Comparison of ENCODE assay signal across 20 cellular contexts in genomic region chr10:131933695-131934086, GRCh38. TPM values are rescaled to one million over a fixed set of nuclear protein-coding genes. Genes with fewer than 3 reads are reported as not detected.
DNase-seq lines count a peak whose midpoint lies in the region; ATAC-seq, FAIRE-seq and TF ChIP-seq lines count a peak whose summit lies in the region.
"Had no signal": no experiment of that assay in that cellular context is flagged by ENCODE, and none has a peak within 500 bp of the region (broad histone marks: within the 10 kb centered on the region; RNA-seq: fewer than 3 reads in every experiment).

No MANE protein-coding gene starts in this region.

- peak overlapping the region; percentile 25 for H2AK9ac ChIP-seq in IMR-90 (replicated peaks; ENCODE audit: low read depth, low read length, poor library complexity)

- H3K36me3 ChIP-seq in IMR-90 (ENCODE audit: control insufficient read depth, insufficient read depth, low read length) (peaks cover 16% of the 10 kb centered on the region), esophagus muscularis mucosa (peaks cover 8 to 44% (median 24%) of the 10 kb centered on the region in 4 donors), psoas muscle (ENCODE audit: insufficient read depth in 1 of 2, low read depth in 1 of 2) (peaks cover 0 to 39% of the 10 kb centered on the region in 2 donors)

- no peaks in the 10 kb centered on the region for H3K9me3 ChIP-seq in IMR-90 (ENCODE audit: control insufficient read depth, insufficient read depth, low read length)
- no peaks in the 10 kb centered on the region for H3K9me3 ChIP-seq in esophagus muscularis mucosa
- no peaks in the 10 kb centered on the region for H3K9me3 ChIP-seq in psoas muscle
- H3K9me3 ChIP-seq: A549 had no signal

- no peak for TF ChIP-seq CTCF in IMR-90 (conservative IDR thresholded peaks at IDR 0.05; ENCODE audit: low read depth, low read length)
- TF ChIP-seq CTCF in esophagus muscularis mucosa (IDR thresholded peaks at IDR 0.05), result no peak
- TF ChIP-seq CTCF in psoas muscle (IDR thresholded peaks at IDR 0.05), result no peak

- H3K9me1 ChIP-seq in IMR-90 (ENCODE audit: insufficient read depth, low read length), result peaks cover 21% of the 10 kb centered on the region; the same call in 1 of the 2 replicates

- dilution Hi-C loops in IMR-90 (cut with HindIII; ENCODE audit: low sequenced_read_pairs, unreplicated experiment), result no loop called here

- H4K20me1 ChIP-seq in IMR-90 (ENCODE audit: insufficient read depth, low read length), result peaks cover 49% of the 10 kb centered on the region

- TF ChIP-seq RAD21 in IMR-90 (IDR thresholded peaks at IDR 0.05; ENCODE audit: low read length), result no peak

- no peak overlapping the region for H2AFZ ChIP-seq in IMR-90 (replicated peaks; ENCODE audit: low read length, poor library complexity)
- H2AFZ ChIP-seq: GM23248 had no signal

- H3K4me1 ChIP-seq in IMR-90 (ENCODE audit: control insufficient read depth, insufficient read depth, low read length), result no peaks in the 10 kb centered on the region
- H3K4me1 ChIP-seq in esophagus muscularis mucosa, result peaks cover 50 to 56% (median 52%) of the 10 kb centered on the region in 4 donors
- peaks cover 37% of the 10 kb centered on the region for H3K4me1 ChIP-seq in psoas muscle

- no peak overlapping the region for H3K56ac ChIP-seq in IMR-90 (ENCODE audit: extremely low read depth, insufficient read depth, low read length)

- no peak overlapping the region for H2BK120ac ChIP-seq in IMR-90 (ENCODE audit: low read depth, low read length)

- no peak overlapping the region for H4K8ac ChIP-seq in IMR-90 (ENCODE audit: low read depth in 2 of 2, low read length in 2 of 2)

- H3K27ac ChIP-seq in IMR-90 (ENCODE audit: insufficient read depth, low read length) (no peak overlapping the region), esophagus muscularis mucosa (replicated peaks in 1 of 4) (peak overlapping the region; percentile 44 to 69 (median 58)), psoas muscle (peak overlapping the region; percentile 48)
- H3K27ac ChIP-seq: A549, GM23248 had no signal

- H4K5ac ChIP-seq in IMR-90 (ENCODE audit: low read depth, low read length), result no peak overlapping the region

- intact Hi-C loops in IMR-90 (cut with micrococcal nuclease), result no loop called here
- intact Hi-C loops in esophagus muscularis mucosa (cut with DNase I), result no loop called here
- intact Hi-C loops in psoas muscle (cut with DNase I), result no loop called here
- intact Hi-C loops in Right ventricle myocardium superior (cut with DNase I), result no loop called here

- ATAC-seq in IMR-90 (ENCODE audit: low read depth) (no peak), psoas muscle (peak in 1 of 4 donors; percentile 18), Right ventricle myocardium superior (ENCODE audit: poor library complexity) (no peak), GM19035 (IDR thresholded peaks at IDR 0.05; ENCODE audit: unreplicated experiment) (no peak)
- ATAC-seq: A549, HCT116 had no signal

- in situ Hi-C loops in IMR-90 (cut with MboI; ENCODE audit: low sequenced_read_pairs), result no loop called here

- DNase-seq in IMR-90 (no peak), esophagus muscularis mucosa (ENCODE audit: extremely low spot score) (no peak), psoas muscle (no peak), Right ventricle myocardium superior (no peak), ecto neural progenitor cell (ENCODE audit: low spot score) (no peak), GM03348 (ENCODE audit: low spot score) (no peak)
- DNase-seq: Calu3; DMS79; GM23248; KBM-7; NCI-H1048; NCI-H146; NCI-H2227 treated with DMSO at 0.1 percent for 48 hours; NCI-H526 treated with DMSO at 0.1 percent for 48 hours; NK-92 treated with Interleukin-12 subunit alpha and Interleukin-12 subunit beta, amount 100 ng/mL, for 24 hours had no signal

- TF ChIP-seq POLR2A in IMR-90 (IDR thresholded peaks at IDR 0.05; ENCODE audit: low read depth, low read length) (no peak), esophagus muscularis mucosa (IDR thresholded peaks at IDR 0.05; ENCODE audit: low read depth) (no peak)

- H3K4me2 ChIP-seq in IMR-90 (ENCODE audit: low read depth, low read length), result no peak overlapping the region
- H3K4me2 ChIP-seq: A549 had no signal

- FAIRE-seq in A204.1 (lab: Jason Lieb, UNC), result peak; percentile 57
- FAIRE-seq: A549, GM12892 had no signal

- no peak overlapping the region for H2BK5ac ChIP-seq in IMR-90 (ENCODE audit: low read depth, low read length, poor library complexity, severe bottlenecking)

- no peak overlapping the region for H3K4ac ChIP-seq in IMR-90 (ENCODE audit: low read depth, low read length)

- no peak overlapping the region for H2BK15ac ChIP-seq in IMR-90 (ENCODE audit: low read depth, low read length)

- H2BK20ac ChIP-seq in IMR-90 (ENCODE audit: low read depth, low read length), result no peak overlapping the region

- POLR2A ChIA-PET in IMR-90 (lab: Charles Lee; ENCODE audit: unreplicated experiment), result no interaction called here

- H3K79me1 ChIP-seq in IMR-90 (ENCODE audit: low read depth in 1 of 2, low read length in 2 of 2), result peaks cover 42 to 82% of the 10 kb centered on the region in 2 experiments

- no peak for TF ChIP-seq EP300 in esophagus muscularis mucosa (IDR thresholded peaks at IDR 0.05)

- no peak overlapping the region for H3K9ac ChIP-seq in IMR-90 (ENCODE audit: low read depth, low read length)
- H3K9ac ChIP-seq: GM23248 had no signal

- H3K27me3 ChIP-seq in IMR-90 (ENCODE audit: control insufficient read depth, insufficient read depth, low read length) (no peaks in the 10 kb centered on the region), esophagus muscularis mucosa (no peaks in the 10 kb centered on the region), psoas muscle (ENCODE audit: insufficient read depth in 3 of 3, low read length in 2 of 3) (no peaks in the 10 kb centered on the region)

- CTCF ChIA-PET in IMR-90 (lab: Yijun Ruan, JAX), result no interaction called here

- no peak overlapping the region for H3K14ac ChIP-seq in IMR-90 (replicated peaks; ENCODE audit: low read depth, low read length)

- H3K4me3 ChIP-seq in IMR-90 (ENCODE audit: insufficient read depth, low read depth, low read length) (no peak overlapping the region), esophagus muscularis mucosa (no peak overlapping the region), psoas muscle (no peak overlapping the region)
- H3K4me3 ChIP-seq: A549, GM23248 had no signal

- WGBS in IMR-90 (ENCODE audit: extremely low coverage in 2 of 2, insufficient read length in 1 of 2), 2 experiments, result no CpG with 5 or more reads among the region's 2 CpGs
- 100% methylated on average over 2 of the region's 2 CpGs for WGBS in esophagus muscularis mucosa
- 79 to 83% (median 80%) methylated on average over 2 of the region's 2 CpGs for WGBS in psoas muscle, 3 donors

- no peak overlapping the region for H2AK5ac ChIP-seq in IMR-90 (ENCODE audit: low read depth, low read length)

- no peak overlapping the region for H4K91ac ChIP-seq in IMR-90 (ENCODE audit: insufficient read depth, low read depth, low read length)

- H3K23ac ChIP-seq in IMR-90 (ENCODE audit: low read depth, low read length), result no peak overlapping the region

- BruUV-seq in IMR-90 (replicated peaks; lab: Mats Ljungman, UMichigan), result no TSS peak

- no peak overlapping the region for H3K18ac ChIP-seq in IMR-90 (ENCODE audit: low read depth, low read length)

TF ChIP-seq in IMR-90, 13 proteins besides CTCF, POLR2A, EP300 and RAD21:
- no peak for TF ChIP-seq SMC3 (IDR thresholded peaks at IDR 0.05; ENCODE audit: low read depth, low read length)
- no peak for TF ChIP-seq CHD1 (IDR thresholded peaks at IDR 0.05; ENCODE audit: low read depth, low read length)
- no peak for TF ChIP-seq CEBPB (IDR thresholded peaks at IDR 0.05; ENCODE audit: low read depth, low read length)
- TF ChIP-seq RCOR1 (IDR thresholded peaks at IDR 0.05; ENCODE audit: insufficient replicate concordance, low read length), result no peak

RNA-seq across cellular contexts. Expression of gene PPP2R2D, which starts 32.9 kb away (rescaled TPM):
- 21.1 and 23.8 TPM in 2 replicates for total RNA-seq in IMR-90 (2012; rRNA removed)
- 22.8 and 23.3 TPM in 2 replicates for polyA plus RNA-seq in IMR-90 (2012; rRNA removed)
- polyA plus RNA-seq in IMR-90 (2012; cell fraction: cytosol; rRNA removed), result 16.2 and 18.1 TPM in 2 replicates
- polyA plus RNA-seq in IMR-90 (2012; cell fraction: nucleus; rRNA removed; ENCODE audit: low replicate concordance), result 34.7 and 54.8 TPM in 2 replicates
- 10 to 100 TPM; 38.2 to 49.7 (median 41.0) TPM for total RNA-seq in esophagus muscularis mucosa
- total RNA-seq in psoas muscle, result 10 to 100 TPM; 19.2 to 47.4 (median 33.0) TPM
- 10 to 100 TPM; 23.0 to 27.3 (median 25.7) TPM for polyA plus RNA-seq in psoas muscle
- total RNA-seq in Right ventricle myocardium superior, result 33.9 TPM

RNA-seq across cellular contexts. Expression of gene BNIP3, which starts 48.0 kb away (rescaled TPM):
- total RNA-seq in IMR-90 (2012; rRNA removed), result 134 and 252 TPM in 2 replicates
- polyA plus RNA-seq in IMR-90 (2012; rRNA removed), result 181 and 211 TPM in 2 replicates
- 221 and 286 TPM in 2 replicates for polyA plus RNA-seq in IMR-90 (2012; cell fraction: cytosol; rRNA removed)
- polyA plus RNA-seq in IMR-90 (2012; cell fraction: nucleus; rRNA removed; ENCODE audit: low replicate concordance), result 248 and 274 TPM in 2 replicates
- 10 to 100 TPM; 51.4 to 68.9 (median 62.6) TPM for total RNA-seq in esophagus muscularis mucosa
- total RNA-seq in psoas muscle, result 100 to 1,000 TPM in 3 of 4 donors, 10 to 100 TPM in 1; 93.5 to 165 (median 151) TPM
- 100 to 1,000 TPM in 2 of 3 donors, 10 to 100 TPM in 1; 85.9 to 210 (median 133) TPM for polyA plus RNA-seq in psoas muscle
- 158 TPM for total RNA-seq in Right ventricle myocardium superior
